1 cellular context compared by ENCODE assay signal in genomic region chr7:134834689-134835462, GRCh38.
TF ChIP-seq lines count a peak whose summit lies in the region.

No MANE protein-coding gene starts in this region.

TF ChIP-seq in K562, 482 proteins besides CTCF, POLR2A, EP300 and RAD21 (continued from another document):
- TF ChIP-seq CBFA2T3 (IDR thresholded peaks at IDR 0.05) (peak; percentile 96), TCF3 (CRISPR knock-in tag; IDR thresholded peaks at IDR 0.05) (peak; percentile 94), RCOR1 (IDR thresholded peaks at IDR 0.05; ENCODE audit: borderline replicate concordance in 1 of 2, low read depth in 2 of 2, low read length in 2 of 2) (peak in 1 of 2 experiments; percentile 88; a peak in 3 of 4 replicates), FOXK2 (conservative IDR thresholded peaks at IDR 0.05 in 1 of 2, IDR thresholded peaks at IDR 0.05 in 1 of 2; ENCODE audit: low read depth in 2 of 2) (peak in 1 of 2 experiments; percentile 49; a peak in 1 of 4 replicates), CGGBP1 (CRISPR knock-in tag; IDR thresholded peaks at IDR 0.05) (no peak; the same call in 1 of the 2 replicates), VEZF1 (CRISPR knock-in tag; IDR thresholded peaks at IDR 0.05) (peak; percentile 37; the same call in 1 of the 2 replicates), SOX6 (IDR thresholded peaks at IDR 0.05) (peak; percentile 96), PYGO2 (tag; IDR thresholded peaks at IDR 0.05) (peak; percentile 70), ZBTB11 (CRISPR knock-in tag; IDR thresholded peaks at IDR 0.05) (peak in 1 of 3 experiments; percentile 82; a peak in 2 of 6 replicates), HMBOX1 (IDR thresholded peaks at IDR 0.05) (peak; percentile 80), NRF1 (conservative IDR thresholded peaks at IDR 0.05 in 1 of 2, IDR thresholded peaks at IDR 0.05 in 1 of 2) (peak in 1 of 2 experiments; percentile 19; a peak in 1 of 4 replicates), ZBED1 (IDR thresholded peaks at IDR 0.05) (no peak), SMAD4 (CRISPR knock-in tag; conservative IDR thresholded peaks at IDR 0.05) (peak; percentile 94), ZNF280B (CRISPR knock-in tag; IDR thresholded peaks at IDR 0.05) (no peak), SRSF1 (IDR thresholded peaks at IDR 0.05; ENCODE audit: low read depth, low read length) (no peak), ESRRA (IDR thresholded peaks at IDR 0.05; ENCODE audit: borderline replicate concordance, low read depth) (peak; percentile 75; the same call in 1 of the 2 replicates), SMARCE1 (IDR thresholded peaks at IDR 0.05) (peak; percentile 92), DACH1 (IDR thresholded peaks at IDR 0.05; ENCODE audit: partially characterized antibody) (peak; percentile 21), RNF2 (IDR thresholded peaks at IDR 0.05) (no peak; the same call in 1 of the 2 replicates), ZEB2 (IDR thresholded peaks at IDR 0.05) (peak; percentile 68), ZNF316 (IDR thresholded peaks at IDR 0.05) (peak; percentile 94), CCNT2 (IDR thresholded peaks at IDR 0.05; ENCODE audit: borderline replicate concordance, extremely low read depth, insufficient read length, low read depth, low read length) (peak; percentile 95), ARID1B (IDR thresholded peaks at IDR 0.05) (peak; percentile 99), ATF3 (IDR thresholded peaks at IDR 0.05) (0 out of 2 replicates have a peak, but pooled peaks have one; percentile 13), ATF3 (CRISPR knock-in tag; conservative IDR thresholded peaks at IDR 0.05) (peak; percentile 87), TEAD1 (CRISPR knock-in tag; IDR thresholded peaks at IDR 0.05) (peak in 1 of 2 experiments; percentile 79; a peak in 2 of 4 replicates), MEIS2 (IDR thresholded peaks at IDR 0.05; ENCODE audit: partially characterized antibody) (peak; percentile 85), IRF9 (tag; IDR thresholded peaks at IDR 0.05) (no peak), PKNOX1 (IDR thresholded peaks at IDR 0.05) (peak; percentile 70), CC2D1A (IDR thresholded peaks at IDR 0.05) (peak; percentile 90; the same call in 1 of the 2 replicates), CUX1 (CRISPR knock-in tag; IDR thresholded peaks at IDR 0.05) (no peak; the same call in 1 of the 2 replicates), ZNF395 (CRISPR knock-in tag; IDR thresholded peaks at IDR 0.05) (0 out of 2 replicates have a peak, but pooled peaks have one; percentile 22), MCM7 (IDR thresholded peaks at IDR 0.05) (no peak), BCL6 (CRISPR knock-in tag; IDR thresholded peaks at IDR 0.05) (0 out of 2 replicates have a peak, but pooled peaks have one; percentile 32), MTA3 (IDR thresholded peaks at IDR 0.05; ENCODE audit: borderline replicate concordance) (peak; percentile 56; the same call in 1 of the 2 replicates), BCOR (IDR thresholded peaks at IDR 0.05) (peak; percentile 56), HOXB6 (CRISPR knock-in tag; IDR thresholded peaks at IDR 0.05; ENCODE audit: borderline replicate concordance) (0 out of 2 replicates have a peak, but pooled peaks have one; percentile 18), KDM1A (IDR thresholded peaks at IDR 0.05) (peak; percentile 39 to 74; a peak in 2 of 4 replicates)
